In the genomic region with DNA sequence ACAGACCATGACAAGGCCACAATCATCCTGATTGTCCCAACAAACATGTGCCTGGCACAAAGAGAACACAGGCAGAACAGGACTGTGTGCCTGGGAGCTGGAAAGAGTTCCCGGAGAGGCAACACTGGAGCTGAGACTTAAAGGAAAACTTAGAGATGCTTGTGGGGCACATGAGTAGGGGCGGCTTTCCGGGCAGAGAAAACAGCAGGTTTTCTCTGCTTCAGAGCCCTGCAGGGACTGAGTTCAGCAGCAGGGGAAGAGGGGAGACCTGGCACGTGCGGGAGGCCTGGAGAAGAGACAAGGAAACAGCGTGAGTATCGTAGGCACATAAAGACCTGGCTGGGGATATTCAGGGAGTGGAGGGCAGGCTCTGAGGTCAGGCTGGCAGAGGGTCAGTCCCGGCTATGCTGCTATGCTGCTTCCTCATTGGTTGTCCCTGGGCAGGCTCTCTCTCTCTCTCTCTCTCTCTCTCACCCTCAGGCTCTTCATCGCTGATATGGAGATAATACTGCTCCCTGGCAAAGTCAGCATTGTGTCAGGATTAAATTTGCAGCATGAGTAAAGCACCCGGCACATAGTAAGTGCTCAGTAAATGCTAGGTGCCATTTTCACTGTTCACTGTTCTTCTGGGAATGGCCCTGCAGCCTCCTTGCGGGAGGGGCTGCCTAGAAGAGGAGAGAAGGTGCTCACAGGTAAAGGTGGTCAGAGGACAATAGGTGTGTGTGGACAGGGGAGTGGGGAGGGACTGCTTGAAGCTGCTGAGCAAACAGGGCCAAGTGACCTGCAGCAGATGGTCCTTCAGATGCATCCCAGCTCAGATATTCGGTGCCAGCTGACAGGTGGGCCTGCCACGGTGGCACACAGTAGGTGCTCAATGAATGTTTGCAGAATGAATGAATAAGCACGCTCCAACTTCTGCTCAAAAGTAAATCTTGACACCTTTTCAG, we compare ENCODE assay signal across 2 cellular contexts.
TF ChIP-seq lines count a peak whose summit lies in the region.

No MANE protein-coding gene starts in this region.

TF ChIP-seq in SK-N-SH, 30 proteins besides CTCF, POLR2A, EP300 and RAD21:
- TF ChIP-seq TEAD4 (IDR thresholded peaks at IDR 0.05; ENCODE audit: borderline replicate concordance, insufficient read depth) = no peak

TF ChIP-seq in SK-N-SH treated with all-trans-retinoic acid at 6 μM for 48 hours, 23 proteins besides CTCF, POLR2A, EP300 and RAD21:
- TF ChIP-seq GLIS3 (CRISPR knock-in tag; IDR thresholded peaks at IDR 0.05) (no peak), ZFP3 (CRISPR knock-in tag; IDR thresholded peaks at IDR 0.05) (no peak), PPARA (CRISPR knock-in tag; IDR thresholded peaks at IDR 0.05; ENCODE audit: borderline replicate concordance) (no peak), ARNTL (CRISPR knock-in tag; IDR thresholded peaks at IDR 0.05; ENCODE audit: borderline replicate concordance, low read depth) (no peak), RARB (CRISPR knock-in tag; IDR thresholded peaks at IDR 0.05) (no peak), ISL1 (CRISPR knock-in tag; IDR thresholded peaks at IDR 0.05) (no peak), ZFP30 (CRISPR knock-in tag; IDR thresholded peaks at IDR 0.05) (no peak)
- TF ChIP-seq, protein P1, sequence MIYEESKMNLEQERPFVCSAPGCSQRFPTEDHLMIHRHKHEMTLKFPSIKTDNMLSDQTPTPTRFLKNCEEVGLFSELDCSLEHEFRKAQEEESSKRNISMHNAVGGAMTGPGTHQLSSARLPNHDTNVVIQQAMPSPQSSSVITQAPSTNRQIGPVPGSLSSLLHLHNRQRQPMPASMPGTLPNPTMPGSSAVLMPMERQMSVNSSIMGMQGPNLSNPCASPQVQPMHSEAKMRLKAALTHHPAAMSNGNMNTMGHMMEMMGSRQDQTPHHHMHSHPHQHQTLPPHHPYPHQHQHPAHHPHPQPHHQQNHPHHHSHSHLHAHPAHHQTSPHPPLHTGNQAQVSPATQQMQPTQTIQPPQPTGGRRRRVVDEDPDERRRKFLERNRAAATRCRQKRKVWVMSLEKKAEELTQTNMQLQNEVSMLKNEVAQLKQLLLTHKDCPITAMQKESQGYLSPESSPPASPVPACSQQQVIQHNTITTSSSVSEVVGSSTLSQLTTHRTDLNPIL (CRISPR knock-in tag; IDR thresholded peaks at IDR 0.05; ENCODE audit: low read depth) = no peak
- TF ChIP-seq, protein P2, sequence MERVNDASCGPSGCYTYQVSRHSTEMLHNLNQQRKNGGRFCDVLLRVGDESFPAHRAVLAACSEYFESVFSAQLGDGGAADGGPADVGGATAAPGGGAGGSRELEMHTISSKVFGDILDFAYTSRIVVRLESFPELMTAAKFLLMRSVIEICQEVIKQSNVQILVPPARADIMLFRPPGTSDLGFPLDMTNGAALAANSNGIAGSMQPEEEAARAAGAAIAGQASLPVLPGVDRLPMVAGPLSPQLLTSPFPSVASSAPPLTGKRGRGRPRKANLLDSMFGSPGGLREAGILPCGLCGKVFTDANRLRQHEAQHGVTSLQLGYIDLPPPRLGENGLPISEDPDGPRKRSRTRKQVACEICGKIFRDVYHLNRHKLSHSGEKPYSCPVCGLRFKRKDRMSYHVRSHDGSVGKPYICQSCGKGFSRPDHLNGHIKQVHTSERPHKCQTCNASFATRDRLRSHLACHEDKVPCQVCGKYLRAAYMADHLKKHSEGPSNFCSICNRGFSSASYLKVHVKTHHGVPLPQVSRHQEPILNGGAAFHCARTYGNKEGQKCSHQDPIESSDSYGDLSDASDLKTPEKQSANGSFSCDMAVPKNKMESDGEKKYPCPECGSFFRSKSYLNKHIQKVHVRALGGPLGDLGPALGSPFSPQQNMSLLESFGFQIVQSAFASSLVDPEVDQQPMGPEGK (CRISPR knock-in tag; IDR thresholded peaks at IDR 0.05; ENCODE audit: borderline replicate concordance) = no peak
TF ChIP-seq in SK-N-SH treated with all-trans-retinoic acid at 6 μM for 48 hours: peak in this region for 0.
